ENCODE assay signal across 7 cellular contexts in the genomic region with DNA sequence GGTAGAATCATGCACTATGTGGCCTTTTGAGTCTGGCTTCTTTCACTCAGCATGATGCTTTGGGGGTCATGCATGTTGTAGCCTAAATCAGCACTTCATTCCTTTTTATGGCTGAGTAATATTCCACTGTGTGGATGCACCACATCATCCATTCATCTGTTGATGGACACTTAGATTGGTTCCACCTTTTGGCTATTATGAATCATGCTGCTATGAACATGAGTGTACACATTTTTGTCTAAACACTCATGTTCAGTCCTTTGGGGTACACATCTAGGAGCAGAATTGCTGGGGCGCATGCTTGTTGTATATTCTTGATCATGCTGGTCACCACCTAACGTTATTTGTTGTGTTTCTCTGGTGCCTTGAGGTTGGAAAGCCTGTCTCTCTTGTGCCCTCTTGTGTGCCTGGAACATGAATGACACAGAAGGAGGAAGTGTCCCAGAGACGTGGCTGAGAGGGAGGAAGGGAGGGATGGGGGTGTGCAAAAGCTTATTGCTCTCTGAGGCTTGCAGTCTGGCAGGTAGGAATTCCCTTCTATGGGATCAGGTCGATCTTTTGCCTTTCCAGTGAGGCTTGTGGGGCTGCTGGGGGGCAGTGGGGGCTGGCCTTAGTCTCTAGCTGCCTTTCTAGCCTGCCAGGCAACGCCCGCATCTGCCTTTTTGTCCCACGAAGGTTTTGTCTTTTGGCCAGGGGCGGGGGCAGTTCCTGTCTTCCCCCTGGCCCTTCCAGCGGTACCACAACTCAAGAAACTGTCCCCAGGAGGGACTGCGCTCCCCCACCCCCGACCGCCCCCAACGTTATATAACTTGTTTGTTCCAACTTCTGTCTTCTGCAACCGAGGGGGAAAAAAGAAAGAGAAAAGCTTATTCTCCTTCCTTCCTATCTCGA. TPM values are rescaled to one million over a fixed set of nuclear protein-coding genes. Genes with fewer than 3 reads are reported as not detected.
DNase-seq lines count a peak whose midpoint lies in the region; ATAC-seq and TF ChIP-seq lines count a peak whose summit lies in the region.
"Had no signal": no experiment of that assay in that cellular context is flagged by ENCODE, and none has a peak within 500 bp of the region (broad histone marks: within the 10 kb centered on the region; RNA-seq: fewer than 3 reads in every experiment).

No MANE protein-coding gene starts in this region.

- in situ Hi-C loops in mammary epithelial cell (cut with MboI; ENCODE audit: low sequenced_read_pairs in 2 of 2), result no loop called here

- WGBS in mammary epithelial cell (ENCODE audit: low coverage, missing lambda C conversion rate), result 26% methylated on average over 13 of the region's 15 CpGs

- peak; percentile 47 for DNase-seq in HuH-7 (ENCODE audit: low spot score)
- peak; percentile 18 for DNase-seq in mammary epithelial cell
- DNase-seq in pons (ENCODE audit: low spot score), result peak; percentile 76
- DNase-seq in activated T-cell treated with anti-CD3 and anti-CD28 coated beads for 4 hours, result no peak

- dilution Hi-C loops in mammary epithelial cell (cut with HindIII; ENCODE audit: low sequenced_read_pairs), result loop anchor here (5.0 kb wide), 3 partner anchors 43 to 113 kb away; a partner anchor contains a TSS

- CTCF ChIA-PET in mammary epithelial cell (lab: Charles Lee; ENCODE audit: low non-redundant PET), result no interaction called here

- no peak overlapping the region for H3K4me3 ChIP-seq in mammary epithelial cell (replicated peaks in 1 of 3; ENCODE audit: insufficient read depth in 1 of 3, low read depth in 2 of 3, low read length in 3 of 3)

- H3K9ac ChIP-seq in mammary epithelial cell (ENCODE audit: insufficient read depth, low read length), result no peak overlapping the region

- TF ChIP-seq CTCF in mammary epithelial cell (conservative IDR thresholded peaks at IDR 0.05 in 1 of 2, IDR thresholded peaks at IDR 0.05 in 1 of 2; ENCODE audit: extremely low read depth in 1 of 2, insufficient read depth in 1 of 2, low read depth in 1 of 2, low read length in 2 of 2), result no peak

- ATAC-seq in HG03175 (IDR thresholded peaks at IDR 0.05; ENCODE audit: unreplicated experiment) (no peak), GM18909 (IDR thresholded peaks at IDR 0.05; ENCODE audit: poor library complexity, unreplicated experiment) (no peak)
- ATAC-seq: Panc1 had no signal

- intact Hi-C loops in mammary epithelial cell (cut with micrococcal nuclease), result no loop called here

- no peaks in the 10 kb centered on the region for H3K36me3 ChIP-seq in mammary epithelial cell (ENCODE audit: insufficient read depth, low read length)

- BruUV-seq in mammary epithelial cell (replicated peaks; lab: Mats Ljungman, UMichigan), result no TSS peak

- no peaks in the 10 kb centered on the region for H3K27me3 ChIP-seq in mammary epithelial cell (ENCODE audit: insufficient read depth, low read length)

- H3K4me2 ChIP-seq in mammary epithelial cell (ENCODE audit: insufficient read depth, low read depth, low read length), result peak overlapping the region; percentile 34

- H3K4me1 ChIP-seq in mammary epithelial cell (ENCODE audit: insufficient read depth, low read length), result peaks cover 21% of the 10 kb centered on the region

- H4K20me1 ChIP-seq in mammary epithelial cell (ENCODE audit: insufficient read depth, low read length), result no peaks in the 10 kb centered on the region

- peaks cover 7% of the 10 kb centered on the region for H3K9me3 ChIP-seq in mammary epithelial cell (replicated peaks; ENCODE audit: insufficient read depth, low read length)

- no peak overlapping the region for H3K27ac ChIP-seq in mammary epithelial cell (ENCODE audit: insufficient read depth, low read depth, low read length)

- H2AFZ ChIP-seq in mammary epithelial cell (ENCODE audit: low read depth, low read length), result peak overlapping the region; percentile 41

- no peaks in the 10 kb centered on the region for H3K79me2 ChIP-seq in mammary epithelial cell (ENCODE audit: insufficient read depth, low read length)

RNA-seq across cellular contexts. Expression of a gene that starts 7.6 kb away (rescaled TPM):
- total RNA-seq in mammary epithelial cell, result 1 to 10 TPM; 2.8 to 6.4 TPM
- 2.6 TPM for polyA plus RNA-seq in mammary epithelial cell
- 2.1 TPM for polyA minus RNA-seq in mammary epithelial cell

RNA-seq across cellular contexts. Expression of a gene that starts 31.7 kb away (rescaled TPM):
- total RNA-seq in mammary epithelial cell, result under 1 TPM in 1 of 2 donors, not detected in 1; 0.89 TPM
- polyA plus RNA-seq in mammary epithelial cell, result 0.05 TPM
- polyA minus RNA-seq in mammary epithelial cell, result not detected

RNA-seq across cellular contexts. Expression of a gene that starts 37.8 kb away (rescaled TPM):
- total RNA-seq in mammary epithelial cell, result 1 to 10 TPM; 2.3 to 7.1 TPM
- polyA plus RNA-seq in mammary epithelial cell, result 3.4 TPM
- polyA minus RNA-seq in mammary epithelial cell, result 5.9 TPM

RNA-seq across cellular contexts. Expression of a gene that starts 39.1 kb away (rescaled TPM):
- 1 to 10 TPM; 2.2 to 8.2 TPM for total RNA-seq in mammary epithelial cell
- polyA plus RNA-seq in mammary epithelial cell, result 2.2 TPM
- 5.9 TPM for polyA minus RNA-seq in mammary epithelial cell

RNA-seq across cellular contexts. Expression of a gene that starts 55.8 kb away (rescaled TPM):
- 10 to 100 TPM; 30.0 to 59.0 TPM for total RNA-seq in mammary epithelial cell
- polyA plus RNA-seq in mammary epithelial cell, result 49.0 TPM
- 4.3 TPM for polyA minus RNA-seq in mammary epithelial cell
